In genomic region chr14:55411426-55412389, GRCh38 we compare ENCODE assay signal across 1 cellular context.
TF ChIP-seq lines count a peak whose summit lies in the region.

A gene with protein sequence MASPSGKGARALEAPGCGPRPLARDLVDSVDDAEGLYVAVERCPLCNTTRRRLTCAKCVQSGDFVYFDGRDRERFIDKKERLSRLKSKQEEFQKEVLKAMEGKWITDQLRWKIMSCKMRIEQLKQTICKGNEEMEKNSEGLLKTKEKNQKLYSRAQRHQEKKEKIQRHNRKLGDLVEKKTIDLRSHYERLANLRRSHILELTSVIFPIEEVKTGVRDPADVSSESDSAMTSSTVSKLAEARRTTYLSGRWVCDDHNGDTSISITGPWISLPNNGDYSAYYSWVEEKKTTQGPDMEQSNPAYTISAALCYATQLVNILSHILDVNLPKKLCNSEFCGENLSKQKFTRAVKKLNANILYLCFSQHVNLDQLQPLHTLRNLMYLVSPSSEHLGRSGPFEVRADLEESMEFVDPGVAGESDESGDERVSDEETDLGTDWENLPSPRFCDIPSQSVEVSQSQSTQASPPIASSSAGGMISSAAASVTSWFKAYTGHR (minus strand): TSS chr14:55411830. CDS start chr14:55411822, 8 bp downstream.

TF ChIP-seq in K562, 482 proteins besides CTCF, POLR2A, EP300 and RAD21 (continued from another document and continues in another):
- no peak for TF ChIP-seq HDGF (IDR thresholded peaks at IDR 0.05)
- TF ChIP-seq ZBTB17 (CRISPR knock-in tag; IDR thresholded peaks at IDR 0.05) = no peak
- peak; percentile 49; the same call in 1 of the 2 replicates for TF ChIP-seq ADNP (tag; IDR thresholded peaks at IDR 0.05)
- TF ChIP-seq XRCC3 (IDR thresholded peaks at IDR 0.05) = no peak
- 0 out of 2 replicates have a peak, but pooled peaks have one; percentile 35 for TF ChIP-seq ZNF449 (CRISPR knock-in tag; IDR thresholded peaks at IDR 0.05)
- TF ChIP-seq, protein P1, sequence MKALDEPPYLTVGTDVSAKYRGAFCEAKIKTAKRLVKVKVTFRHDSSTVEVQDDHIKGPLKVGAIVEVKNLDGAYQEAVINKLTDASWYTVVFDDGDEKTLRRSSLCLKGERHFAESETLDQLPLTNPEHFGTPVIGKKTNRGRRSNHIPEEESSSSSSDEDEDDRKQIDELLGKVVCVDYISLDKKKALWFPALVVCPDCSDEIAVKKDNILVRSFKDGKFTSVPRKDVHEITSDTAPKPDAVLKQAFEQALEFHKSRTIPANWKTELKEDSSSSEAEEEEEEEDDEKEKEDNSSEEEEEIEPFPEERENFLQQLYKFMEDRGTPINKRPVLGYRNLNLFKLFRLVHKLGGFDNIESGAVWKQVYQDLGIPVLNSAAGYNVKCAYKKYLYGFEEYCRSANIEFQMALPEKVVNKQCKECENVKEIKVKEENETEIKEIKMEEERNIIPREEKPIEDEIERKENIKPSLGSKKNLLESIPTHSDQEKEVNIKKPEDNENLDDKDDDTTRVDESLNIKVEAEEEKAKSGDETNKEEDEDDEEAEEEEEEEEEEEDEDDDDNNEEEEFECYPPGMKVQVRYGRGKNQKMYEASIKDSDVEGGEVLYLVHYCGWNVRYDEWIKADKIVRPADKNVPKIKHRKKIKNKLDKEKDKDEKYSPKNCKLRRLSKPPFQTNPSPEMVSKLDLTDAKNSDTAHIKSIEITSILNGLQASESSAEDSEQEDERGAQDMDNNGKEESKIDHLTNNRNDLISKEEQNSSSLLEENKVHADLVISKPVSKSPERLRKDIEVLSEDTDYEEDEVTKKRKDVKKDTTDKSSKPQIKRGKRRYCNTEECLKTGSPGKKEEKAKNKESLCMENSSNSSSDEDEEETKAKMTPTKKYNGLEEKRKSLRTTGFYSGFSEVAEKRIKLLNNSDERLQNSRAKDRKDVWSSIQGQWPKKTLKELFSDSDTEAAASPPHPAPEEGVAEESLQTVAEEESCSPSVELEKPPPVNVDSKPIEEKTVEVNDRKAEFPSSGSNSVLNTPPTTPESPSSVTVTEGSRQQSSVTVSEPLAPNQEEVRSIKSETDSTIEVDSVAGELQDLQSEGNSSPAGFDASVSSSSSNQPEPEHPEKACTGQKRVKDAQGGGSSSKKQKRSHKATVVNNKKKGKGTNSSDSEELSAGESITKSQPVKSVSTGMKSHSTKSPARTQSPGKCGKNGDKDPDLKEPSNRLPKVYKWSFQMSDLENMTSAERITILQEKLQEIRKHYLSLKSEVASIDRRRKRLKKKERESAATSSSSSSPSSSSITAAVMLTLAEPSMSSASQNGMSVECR (CRISPR knock-in tag; IDR thresholded peaks at IDR 0.05) = peak; percentile 78
- TF ChIP-seq HMGXB4 (CRISPR knock-in tag; IDR thresholded peaks at IDR 0.05) = no peak
- TF ChIP-seq HES1 (IDR thresholded peaks at IDR 0.05; ENCODE audit: low read depth) = no peak
- no peak for TF ChIP-seq TEAD2 (tag; IDR thresholded peaks at IDR 0.05)
- TF ChIP-seq NCOA4 (IDR thresholded peaks at IDR 0.05; ENCODE audit: partially characterized antibody) = no peak
- no peak for TF ChIP-seq SMAD1 (IDR thresholded peaks at IDR 0.05; ENCODE audit: low read depth, low read length, partially characterized antibody)
- TF ChIP-seq RHOXF2B (CRISPR knock-in tag; conservative IDR thresholded peaks at IDR 0.05) = no peak
- no peak for TF ChIP-seq PREB (CRISPR knock-in tag; IDR thresholded peaks at IDR 0.05)
- TF ChIP-seq CBX1 (IDR thresholded peaks at IDR 0.05; ENCODE audit: low read depth) = peak; percentile 23; the same call in 1 of the 2 replicates
- TF ChIP-seq, protein P2, sequence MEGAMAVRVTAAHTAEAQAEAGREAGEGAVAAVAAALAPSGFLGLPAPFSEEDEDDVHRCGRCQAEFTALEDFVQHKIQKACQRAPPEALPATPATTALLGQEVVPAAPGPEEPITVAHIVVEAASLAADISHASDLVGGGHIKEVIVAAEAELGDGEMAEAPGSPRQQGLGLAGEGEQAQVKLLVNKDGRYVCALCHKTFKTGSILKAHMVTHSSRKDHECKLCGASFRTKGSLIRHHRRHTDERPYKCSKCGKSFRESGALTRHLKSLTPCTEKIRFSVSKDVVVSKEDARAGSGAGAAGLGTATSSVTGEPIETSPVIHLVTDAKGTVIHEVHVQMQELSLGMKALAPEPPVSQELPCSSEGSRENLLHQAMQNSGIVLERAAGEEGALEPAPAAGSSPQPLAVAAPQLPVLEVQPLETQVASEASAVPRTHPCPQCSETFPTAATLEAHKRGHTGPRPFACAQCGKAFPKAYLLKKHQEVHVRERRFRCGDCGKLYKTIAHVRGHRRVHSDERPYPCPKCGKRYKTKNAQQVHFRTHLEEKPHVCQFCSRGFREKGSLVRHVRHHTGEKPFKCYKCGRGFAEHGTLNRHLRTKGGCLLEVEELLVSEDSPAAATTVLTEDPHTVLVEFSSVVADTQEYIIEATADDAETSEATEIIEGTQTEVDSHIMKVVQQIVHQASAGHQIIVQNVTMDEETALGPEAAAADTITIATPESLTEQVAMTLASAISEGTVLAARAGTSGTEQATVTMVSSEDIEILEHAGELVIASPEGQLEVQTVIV (CRISPR knock-in tag; IDR thresholded peaks at IDR 0.05; ENCODE audit: borderline replicate concordance) = no peak
- TF ChIP-seq RCOR1 (IDR thresholded peaks at IDR 0.05; ENCODE audit: borderline replicate concordance in 1 of 2, low read depth in 2 of 2, low read length in 2 of 2) = no peak
- TF ChIP-seq, protein P3, sequence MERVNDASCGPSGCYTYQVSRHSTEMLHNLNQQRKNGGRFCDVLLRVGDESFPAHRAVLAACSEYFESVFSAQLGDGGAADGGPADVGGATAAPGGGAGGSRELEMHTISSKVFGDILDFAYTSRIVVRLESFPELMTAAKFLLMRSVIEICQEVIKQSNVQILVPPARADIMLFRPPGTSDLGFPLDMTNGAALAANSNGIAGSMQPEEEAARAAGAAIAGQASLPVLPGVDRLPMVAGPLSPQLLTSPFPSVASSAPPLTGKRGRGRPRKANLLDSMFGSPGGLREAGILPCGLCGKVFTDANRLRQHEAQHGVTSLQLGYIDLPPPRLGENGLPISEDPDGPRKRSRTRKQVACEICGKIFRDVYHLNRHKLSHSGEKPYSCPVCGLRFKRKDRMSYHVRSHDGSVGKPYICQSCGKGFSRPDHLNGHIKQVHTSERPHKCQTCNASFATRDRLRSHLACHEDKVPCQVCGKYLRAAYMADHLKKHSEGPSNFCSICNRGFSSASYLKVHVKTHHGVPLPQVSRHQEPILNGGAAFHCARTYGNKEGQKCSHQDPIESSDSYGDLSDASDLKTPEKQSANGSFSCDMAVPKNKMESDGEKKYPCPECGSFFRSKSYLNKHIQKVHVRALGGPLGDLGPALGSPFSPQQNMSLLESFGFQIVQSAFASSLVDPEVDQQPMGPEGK (CRISPR knock-in tag; IDR thresholded peaks at IDR 0.05; ENCODE audit: borderline replicate concordance) = no peak
- no peak for TF ChIP-seq ZNF212 (CRISPR knock-in tag; IDR thresholded peaks at IDR 0.05)
- TF ChIP-seq SRSF1 (IDR thresholded peaks at IDR 0.05; ENCODE audit: low read depth, low read length) = no peak
- no peak for TF ChIP-seq FOXJ3 (CRISPR knock-in tag; IDR thresholded peaks at IDR 0.05)
- TF ChIP-seq HMBOX1 (IDR thresholded peaks at IDR 0.05) = no peak
- TF ChIP-seq DPF2 (IDR thresholded peaks at IDR 0.05) = no peak
- no peak for TF ChIP-seq WHSC1 (IDR thresholded peaks at IDR 0.05; ENCODE audit: low read length)
- no peak for TF ChIP-seq TCFL5 (CRISPR knock-in tag; conservative IDR thresholded peaks at IDR 0.05)
- TF ChIP-seq ETV5 (CRISPR knock-in tag; IDR thresholded peaks at IDR 0.05; ENCODE audit: low read depth) = no peak
- no peak for TF ChIP-seq KHSRP (IDR thresholded peaks at IDR 0.05)
- TF ChIP-seq TBL1XR1 (IDR thresholded peaks at IDR 0.05; ENCODE audit: low read length in 2 of 2) = no peak
- TF ChIP-seq UBTF (IDR thresholded peaks at IDR 0.05; ENCODE audit: borderline replicate concordance in 1 of 2, low read depth in 2 of 2, low read length in 2 of 2) = no peak
- no peak for TF ChIP-seq SAFB (IDR thresholded peaks at IDR 0.05; ENCODE audit: borderline replicate concordance, low read depth, low read length)
- TF ChIP-seq KAT8 (IDR thresholded peaks at IDR 0.05; ENCODE audit: low read depth) = peak; percentile 66; the same call in 1 of the 2 replicates
- TF ChIP-seq, protein P4, sequence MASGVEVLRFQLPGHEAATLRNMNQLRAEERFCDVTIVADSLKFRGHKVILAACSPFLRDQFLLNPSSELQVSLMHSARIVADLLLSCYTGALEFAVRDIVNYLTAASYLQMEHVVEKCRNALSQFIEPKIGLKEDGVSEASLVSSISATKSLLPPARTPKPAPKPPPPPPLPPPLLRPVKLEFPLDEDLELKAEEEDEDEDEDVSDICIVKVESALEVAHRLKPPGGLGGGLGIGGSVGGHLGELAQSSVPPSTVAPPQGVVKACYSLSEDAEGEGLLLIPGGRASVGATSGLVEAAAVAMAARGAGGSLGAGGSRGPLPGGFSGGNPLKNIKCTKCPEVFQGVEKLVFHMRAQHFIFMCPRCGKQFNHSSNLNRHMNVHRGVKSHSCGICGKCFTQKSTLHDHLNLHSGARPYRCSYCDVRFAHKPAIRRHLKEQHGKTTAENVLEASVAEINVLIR (CRISPR knock-in tag; IDR thresholded peaks at IDR 0.05) = no peak
- no peak for TF ChIP-seq SMARCC2 (IDR thresholded peaks at IDR 0.05; ENCODE audit: low read depth)
- TF ChIP-seq NFYB (IDR thresholded peaks at IDR 0.05; ENCODE audit: extremely low read depth, insufficient read length) = no peak
- no peak for TF ChIP-seq ZBTB34 (CRISPR knock-in tag; IDR thresholded peaks at IDR 0.05)
- TF ChIP-seq ZNF253 (CRISPR knock-in tag; conservative IDR thresholded peaks at IDR 0.05) = no peak
- TF ChIP-seq HNRNPUL1 (IDR thresholded peaks at IDR 0.05; ENCODE audit: low read length) = no peak
- TF ChIP-seq ZNF316 (IDR thresholded peaks at IDR 0.05) = no peak
- TF ChIP-seq RB1 (IDR thresholded peaks at IDR 0.05; ENCODE audit: low read depth) = no peak
- no peak for TF ChIP-seq NCOA2 (IDR thresholded peaks at IDR 0.05; ENCODE audit: partially characterized antibody in 2 of 2)
